In the genomic region with DNA sequence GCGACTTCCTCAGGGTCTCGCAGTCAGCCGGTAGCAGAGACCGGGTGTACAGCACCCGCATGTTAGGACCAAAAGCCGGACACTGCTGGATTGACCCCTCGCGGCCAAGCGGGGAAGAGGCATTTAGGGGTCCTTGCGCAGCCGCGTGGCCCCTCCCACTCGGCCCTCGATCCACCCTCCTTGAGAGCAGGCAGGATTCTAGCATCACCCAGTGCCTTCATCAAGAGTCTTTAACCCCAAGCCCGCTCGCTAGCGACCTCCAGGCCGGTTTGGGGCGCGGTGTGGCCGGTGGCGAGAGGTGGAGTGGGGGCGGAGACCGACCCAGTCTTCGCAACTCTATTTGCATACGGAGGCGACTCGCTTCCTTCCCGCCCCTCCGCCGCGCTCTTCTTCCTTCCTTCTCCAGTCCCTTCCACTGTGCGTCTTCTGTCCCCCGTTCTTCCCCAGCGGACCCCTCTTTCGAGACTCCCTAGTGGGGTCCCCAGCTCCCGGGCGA, we compare ENCODE assay signal across 8 cellular contexts. TPM values are rescaled to one million over a fixed set of nuclear protein-coding genes. Genes with fewer than 3 reads are reported as not detected.
DNase-seq lines count a peak whose midpoint lies in the region; ATAC-seq and TF ChIP-seq lines count a peak whose summit lies in the region.

A gene with protein sequence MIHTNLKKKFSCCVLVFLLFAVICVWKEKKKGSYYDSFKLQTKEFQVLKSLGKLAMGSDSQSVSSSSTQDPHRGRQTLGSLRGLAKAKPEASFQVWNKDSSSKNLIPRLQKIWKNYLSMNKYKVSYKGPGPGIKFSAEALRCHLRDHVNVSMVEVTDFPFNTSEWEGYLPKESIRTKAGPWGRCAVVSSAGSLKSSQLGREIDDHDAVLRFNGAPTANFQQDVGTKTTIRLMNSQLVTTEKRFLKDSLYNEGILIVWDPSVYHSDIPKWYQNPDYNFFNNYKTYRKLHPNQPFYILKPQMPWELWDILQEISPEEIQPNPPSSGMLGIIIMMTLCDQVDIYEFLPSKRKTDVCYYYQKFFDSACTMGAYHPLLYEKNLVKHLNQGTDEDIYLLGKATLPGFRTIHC (plus strand): TSS at position 384 of the 496 bp plus-strand sequence. CDS start 112,178 bp downstream, outside the sequence.

- H3K4me1 ChIP-seq in tibial artery = peaks cover 0 to 32% (median 26%) of the 10 kb centered on the region in 4 donors

- H3K9me3 ChIP-seq in tibial artery = no peaks in the 10 kb centered on the region

- H3K9me3 Mint-ChIP-seq in activated naive CD4-positive, alpha-beta T cell treated with anti-CD3 and anti-CD28 coated beads, Interleukin-2, amount 50 U/mL, for 24 hours = no peaks in the 10 kb centered on the region
- no peaks in the 10 kb centered on the region for H3K9me3 Mint-ChIP-seq in osteocyte (ENCODE audit: unreplicated experiment)

- intact Hi-C loops in head of caudate nucleus (cut with DNase I) (no loop called here), tibial artery (cut with DNase I; ENCODE audit: low total_unique reads) (loop anchor here (5.0 to 10.0 kb wide), 4 partner anchors 47 to 257 kb away; no protein-coding TSS in a partner anchor)

- peaks cover 5% of the 10 kb centered on the region for H3K36me3 Mint-ChIP-seq in activated naive CD4-positive, alpha-beta T cell treated with anti-CD3 and anti-CD28 coated beads, Interleukin-2, amount 50 U/mL, for 24 hours
- H3K36me3 Mint-ChIP-seq in osteocyte (ENCODE audit: unreplicated experiment) = peaks cover 12% of the 10 kb centered on the region

- DNase-seq in AML-193 (lab: John Stamatoyannopoulos, UW) (peak; percentile 81), GM19238 (ENCODE audit: insufficient read length, low spot score) (peak; percentile 67), SK-N-DZ (ENCODE audit: low spot score) (peak; percentile 94), head of caudate nucleus (peak in 41 of 42 donors; percentile 26 to 80 (median 58)), osteocyte (ENCODE audit: extremely low spot score, unreplicated experiment) (no peak), tibial artery (peak; percentile 73 to 85)

- peaks cover 37% of the 10 kb centered on the region for H3K4me1 Mint-ChIP-seq in activated naive CD4-positive, alpha-beta T cell treated with anti-CD3 and anti-CD28 coated beads, Interleukin-2, amount 50 U/mL, for 24 hours
- H3K4me1 Mint-ChIP-seq in osteocyte (ENCODE audit: unreplicated experiment) = peaks cover 30% of the 10 kb centered on the region

- peak within 1 kb of the TSS; percentile 85 to 93 for H3K27ac ChIP-seq in tibial artery

- no peaks in the 10 kb centered on the region for H3K27me3 Mint-ChIP-seq in activated naive CD4-positive, alpha-beta T cell treated with anti-CD3 and anti-CD28 coated beads, Interleukin-2, amount 50 U/mL, for 24 hours
- H3K27me3 Mint-ChIP-seq in osteocyte (ENCODE audit: unreplicated experiment) = peaks cover 1% of the 10 kb centered on the region

- peak within 1 kb of the TSS; percentile 82 to 91 for H3K4me3 ChIP-seq in tibial artery

- ATAC-seq in HG03439 (IDR thresholded peaks at IDR 0.05; ENCODE audit: unreplicated experiment) = peak; percentile 61

- H3K27ac Mint-ChIP-seq in activated naive CD4-positive, alpha-beta T cell treated with anti-CD3 and anti-CD28 coated beads, Interleukin-2, amount 50 U/mL, for 24 hours = peak within 1 kb of the TSS; percentile 94
- peak within 1 kb of the TSS; percentile 86 for H3K27ac Mint-ChIP-seq in osteocyte (ENCODE audit: unreplicated experiment)

- H3K36me3 ChIP-seq in tibial artery = peaks cover 0 to 3% (median 0%) of the 10 kb centered on the region in 3 donors

- TF ChIP-seq CTCF in osteocyte (IDR thresholded peaks at IDR 0.05) = peak; percentile 22
- TF ChIP-seq CTCF in tibial artery (IDR thresholded peaks at IDR 0.05) = peak; percentile 51 to 64

- peak within 1 kb of the TSS; percentile 93 for H3K4me3 Mint-ChIP-seq in activated naive CD4-positive, alpha-beta T cell treated with anti-CD3 and anti-CD28 coated beads, Interleukin-2, amount 50 U/mL, for 24 hours
- H3K4me3 Mint-ChIP-seq in osteocyte (ENCODE audit: unreplicated experiment) = peak within 1 kb of the TSS; percentile 95

- no peaks in the 10 kb centered on the region for H3K27me3 ChIP-seq in tibial artery

RNA-seq across cellular contexts. Expression of the gene that starts here (rescaled TPM):
- polyA plus RNA-seq in SK-N-DZ (2014; cell fraction: cytosol; rRNA removed) = 66.2 and 73.8 TPM in 2 replicates
- polyA plus RNA-seq in SK-N-DZ (2014; cell fraction: nucleus; rRNA removed) = 32.4 and 48.0 TPM in 2 replicates
- total RNA-seq in osteocyte = 63.1 and 68.2 TPM in 2 replicates
